ENCODE assay signal across 33 cellular contexts in genomic region chr1:210786546-210786945, GRCh38.
"Had no signal": no experiment of that assay in that cellular context is flagged by ENCODE, and none has a peak within 500 bp of the region (broad histone marks: within the 10 kb centered on the region; RNA-seq: fewer than 3 reads in every experiment).

No MANE protein-coding gene starts in this region.

- H3K27me3 ChIP-seq: ascending aorta, cardiac muscle cell had no signal

- H3K9me3 Mint-ChIP-seq: activated B cell treated with CpG ODN at 0.5 μM for 24 hours; activated CD4-positive, alpha-beta memory T cell treated with anti-CD3 and anti-CD28 coated beads, Interleukin-2, amount 10 ng/mL, durations not matched to agents 7 days and 5 days; activated CD4-positive, alpha-beta T cell treated with anti-CD3 and anti-CD28 coated beads, Interleukin-2, amount 10 ng/mL, durations not matched to agents 7 days and 5 days; activated naive CD4-positive, alpha-beta T cell treated with anti-CD3 and anti-CD28 coated beads, Interleukin-2, amount 10 ng/mL, durations not matched to agents 7 days and 5 days; activated naive CD4-positive, alpha-beta T cell treated with anti-CD3 and anti-CD28 coated beads, Interleukin-2, amount 50 U/mL, for 24 hours; activated naive CD8-positive, alpha-beta T cell treated with anti-CD3 and anti-CD28 coated beads, Interleukin-2, amount 50 U/mL, for 24 hours; activated T-cell treated with anti-CD3 and anti-CD28 coated beads, Interleukin-2, amount 50 U/mL, for 24 hours; activated T-helper 2 cell treated with anti-CD3 and anti-CD28 coated beads, Interferon-gamma antibody, Interleukin-2, Interleukin-4, amounts not matched to agents 10 μg/mL and 5 μg/mL and 100 μg/mL, durations not matched to agents 14 hours and 24 hours and 36 hours; brain; central memory CD8-positive, alpha-beta T cell; T-helper 1 cell treated with Interleukin-12 subunit alpha and Interleukin-12 subunit beta and Interleukin-4 antibody, amounts not matched to agents 30 μg/mL and 1 μg/mL, for 36 hours; T-helper 2 cell treated with Interferon-gamma antibody and Interleukin-4, amounts not matched to agents 5 μg/mL and 100 μg/mL, for 36 hours had no signal

- H3K4me1 Mint-ChIP-seq: activated B cell treated with CpG ODN at 0.5 μM for 24 hours; activated naive CD4-positive, alpha-beta T cell treated with anti-CD3 and anti-CD28 coated beads, Interleukin-2, amount 50 U/mL, for 24 hours; activated naive CD8-positive, alpha-beta T cell treated with anti-CD3 and anti-CD28 coated beads, Interleukin-2, amount 50 U/mL, for 24 hours; brain; central memory CD8-positive, alpha-beta T cell had no signal

- DNase-seq: activated B cell treated with CpG ODN at 0.5 μM for 24 hours; activated CD4-positive, alpha-beta memory T cell treated with anti-CD3 and anti-CD28 coated beads, Interleukin-2, amount 10 ng/mL, durations not matched to agents 7 days and 5 days; activated CD4-positive, alpha-beta T cell treated with anti-CD3 and anti-CD28 coated beads for 4 hours; activated CD4-positive, alpha-beta T cell treated with anti-CD3 and anti-CD28 coated beads, Interleukin-2, amount 10 ng/mL, durations not matched to agents 7 days and 5 days; activated CD4-positive, alpha-beta T cell treated with anti-CD3 and anti-CD28 coated beads, Interleukin-2, amount 50 U/mL, for 48 hours; activated CD4-positive, CD25-positive, alpha-beta regulatory T cell treated with anti-CD3 and anti-CD28 coated beads, Interleukin-2, amount 50 U/mL, for 72 hours; activated CD8-positive, alpha-beta memory T cell treated with anti-CD3 and anti-CD28 coated beads for 24 hours; activated CD8-positive, alpha-beta memory T cell treated with anti-CD3 and anti-CD28 coated beads, Interleukin-2, amount 10 ng/mL, durations not matched to agents 7 days and 5 days; activated CD8-positive, alpha-beta memory T cell treated with anti-CD3 and anti-CD28 coated beads, Interleukin-2, amount 50 U/mL, for 48 hours; activated CD8-positive, alpha-beta T cell treated with anti-CD3 and anti-CD28 coated beads, Interleukin-2, amount 10 ng/mL, durations not matched to agents 7 days and 5 days; activated effector memory CD4-positive, alpha-beta T cell treated with Interleukin-2 at 50 U/mL for 16 hours; activated gamma-delta T cell; activated naive CD4-positive, alpha-beta T cell treated with anti-CD3 and anti-CD28 coated beads, Interleukin-2, amount 10 ng/mL, durations not matched to agents 7 days and 5 days; activated naive CD4-positive, alpha-beta T cell treated with Interleukin-2 at 50 U/mL for 16 hours; activated naive CD8-positive, alpha-beta T cell treated with anti-CD3 and anti-CD28 coated beads, Interleukin-2, amount 10 ng/mL, durations not matched to agents 7 days and 5 days; activated naive CD8-positive, alpha-beta T cell treated with anti-CD3 and anti-CD28 coated beads, Interleukin-2, amount 50 U/mL, for 24 hours; activated T-cell treated with anti-CD3 and anti-CD28 coated beads, Interleukin-2, amount 50 U/mL, for 24 hours; activated T-cell treated with anti-CD3 and anti-CD28 coated beads, Interleukin-2, amount 50 U/mL, for 48 hours; amygdala; anterior cingulate cortex; T-helper 1 cell; T-helper 2 cell; T-helper 9 cell had no signal

- H3K36me3 Mint-ChIP-seq: activated CD8-positive, alpha-beta memory T cell treated with anti-CD3 and anti-CD28 coated beads, Interleukin-2, amount 10 ng/mL, durations not matched to agents 7 days and 5 days; activated naive CD4-positive, alpha-beta T cell treated with anti-CD3 and anti-CD28 coated beads, Interleukin-2, amount 10 ng/mL, durations not matched to agents 7 days and 5 days; activated naive CD4-positive, alpha-beta T cell treated with anti-CD3 and anti-CD28 coated beads, Interleukin-2, amount 50 U/mL, for 24 hours; activated naive CD8-positive, alpha-beta T cell; brain had no signal

- H3K4me1 ChIP-seq: ascending aorta had no signal

- H3K4me3 Mint-ChIP-seq: activated B cell treated with CpG ODN at 0.5 μM for 24 hours; activated CD4-positive, alpha-beta memory T cell treated with anti-CD3 and anti-CD28 coated beads, Interleukin-2, amount 10 ng/mL, durations not matched to agents 7 days and 5 days; activated CD4-positive, alpha-beta T cell treated with anti-CD3 and anti-CD28 coated beads, Interleukin-2, amount 10 ng/mL, durations not matched to agents 7 days and 5 days; activated CD8-positive, alpha-beta memory T cell treated with anti-CD3 and anti-CD28 coated beads, Interleukin-2, amount 10 ng/mL, durations not matched to agents 7 days and 5 days; activated CD8-positive, alpha-beta T cell treated with anti-CD3 and anti-CD28 coated beads, Interleukin-2, amount 10 ng/mL, durations not matched to agents 7 days and 5 days; activated naive CD4-positive, alpha-beta T cell treated with anti-CD3 and anti-CD28 coated beads, Interleukin-2, amount 10 ng/mL, durations not matched to agents 7 days and 5 days; activated naive CD4-positive, alpha-beta T cell treated with anti-CD3 and anti-CD28 coated beads, Interleukin-2, amount 50 U/mL, for 24 hours; activated naive CD8-positive, alpha-beta T cell; activated naive CD8-positive, alpha-beta T cell treated with anti-CD3 and anti-CD28 coated beads, Interleukin-2, amount 10 ng/mL, durations not matched to agents 7 days and 5 days; activated naive CD8-positive, alpha-beta T cell treated with anti-CD3 and anti-CD28 coated beads, Interleukin-2, amount 50 U/mL, for 24 hours; activated T-cell treated with anti-CD3 and anti-CD28 coated beads, Interleukin-2, amount 50 U/mL, for 24 hours; brain; central memory CD8-positive, alpha-beta T cell; T-helper 1 cell treated with Interleukin-12 subunit alpha and Interleukin-12 subunit beta and Interleukin-4 antibody, amounts not matched to agents 30 μg/mL and 1 μg/mL, for 36 hours; T-helper 2 cell treated with Interferon-gamma antibody and Interleukin-4, amounts not matched to agents 5 μg/mL and 100 μg/mL, for 36 hours had no signal

- H3K27ac ChIP-seq: ascending aorta, cardiac muscle cell, VCaP had no signal

- H3K9me3 ChIP-seq: ascending aorta had no signal

- ATAC-seq: activated CD8-positive, alpha-beta memory T cell treated with anti-CD3 and anti-CD28 coated beads, Interleukin-2, amount 10 ng/mL, durations not matched to agents 7 days and 5 days; activated CD8-positive, alpha-beta T cell treated with anti-CD3 and anti-CD28 coated beads, Interleukin-2, amount 10 ng/mL, durations not matched to agents 7 days and 5 days; activated naive CD8-positive, alpha-beta T cell treated with anti-CD3 and anti-CD28 coated beads, Interleukin-2, amount 50 U/mL, for 24 hours had no signal

- H3K4me3 ChIP-seq: ascending aorta, cardiac muscle cell had no signal

- H3K27ac Mint-ChIP-seq: activated B cell treated with CpG ODN at 0.5 μM for 24 hours; activated CD4-positive, alpha-beta memory T cell treated with anti-CD3 and anti-CD28 coated beads, Interleukin-2, amount 10 ng/mL, durations not matched to agents 7 days and 5 days; activated CD4-positive, alpha-beta T cell treated with anti-CD3 and anti-CD28 coated beads, Interleukin-2, amount 10 ng/mL, durations not matched to agents 7 days and 5 days; activated CD8-positive, alpha-beta memory T cell treated with anti-CD3 and anti-CD28 coated beads, Interleukin-2, amount 10 ng/mL, durations not matched to agents 7 days and 5 days; activated CD8-positive, alpha-beta T cell treated with anti-CD3 and anti-CD28 coated beads, Interleukin-2, amount 10 ng/mL, durations not matched to agents 7 days and 5 days; activated naive CD4-positive, alpha-beta T cell treated with anti-CD3 and anti-CD28 coated beads, Interleukin-2, amount 10 ng/mL, durations not matched to agents 7 days and 5 days; activated naive CD4-positive, alpha-beta T cell treated with anti-CD3 and anti-CD28 coated beads, Interleukin-2, amount 50 U/mL, for 24 hours; activated naive CD8-positive, alpha-beta T cell; activated naive CD8-positive, alpha-beta T cell treated with anti-CD3 and anti-CD28 coated beads, Interleukin-2, amount 10 ng/mL, durations not matched to agents 7 days and 5 days; activated naive CD8-positive, alpha-beta T cell treated with anti-CD3 and anti-CD28 coated beads, Interleukin-2, amount 50 U/mL, for 24 hours; activated T-cell treated with anti-CD3 and anti-CD28 coated beads, Interleukin-2, amount 50 U/mL, for 24 hours; activated T-helper 2 cell treated with anti-CD3 and anti-CD28 coated beads, Interferon-gamma antibody, Interleukin-2, Interleukin-4, amounts not matched to agents 10 μg/mL and 5 μg/mL and 100 μg/mL, durations not matched to agents 14 hours and 24 hours and 36 hours; brain; T-helper 1 cell treated with Interleukin-12 subunit alpha and Interleukin-12 subunit beta and Interleukin-4 antibody, amounts not matched to agents 30 μg/mL and 1 μg/mL, for 36 hours; T-helper 2 cell treated with Interferon-gamma antibody and Interleukin-4, amounts not matched to agents 5 μg/mL and 100 μg/mL, for 36 hours had no signal

- H3K36me3 ChIP-seq: ascending aorta, cardiac muscle cell had no signal
